Comparison of ENCODE assay signal across 2 cellular contexts in genomic region chr10:71795248-71795647, GRCh38.
TF ChIP-seq lines count a peak whose summit lies in the region.

No MANE protein-coding gene starts in this region.

TF ChIP-seq in A549, 52 proteins besides CTCF, POLR2A, EP300 and RAD21 (continued from another document):
- TF ChIP-seq, protein P1, sequence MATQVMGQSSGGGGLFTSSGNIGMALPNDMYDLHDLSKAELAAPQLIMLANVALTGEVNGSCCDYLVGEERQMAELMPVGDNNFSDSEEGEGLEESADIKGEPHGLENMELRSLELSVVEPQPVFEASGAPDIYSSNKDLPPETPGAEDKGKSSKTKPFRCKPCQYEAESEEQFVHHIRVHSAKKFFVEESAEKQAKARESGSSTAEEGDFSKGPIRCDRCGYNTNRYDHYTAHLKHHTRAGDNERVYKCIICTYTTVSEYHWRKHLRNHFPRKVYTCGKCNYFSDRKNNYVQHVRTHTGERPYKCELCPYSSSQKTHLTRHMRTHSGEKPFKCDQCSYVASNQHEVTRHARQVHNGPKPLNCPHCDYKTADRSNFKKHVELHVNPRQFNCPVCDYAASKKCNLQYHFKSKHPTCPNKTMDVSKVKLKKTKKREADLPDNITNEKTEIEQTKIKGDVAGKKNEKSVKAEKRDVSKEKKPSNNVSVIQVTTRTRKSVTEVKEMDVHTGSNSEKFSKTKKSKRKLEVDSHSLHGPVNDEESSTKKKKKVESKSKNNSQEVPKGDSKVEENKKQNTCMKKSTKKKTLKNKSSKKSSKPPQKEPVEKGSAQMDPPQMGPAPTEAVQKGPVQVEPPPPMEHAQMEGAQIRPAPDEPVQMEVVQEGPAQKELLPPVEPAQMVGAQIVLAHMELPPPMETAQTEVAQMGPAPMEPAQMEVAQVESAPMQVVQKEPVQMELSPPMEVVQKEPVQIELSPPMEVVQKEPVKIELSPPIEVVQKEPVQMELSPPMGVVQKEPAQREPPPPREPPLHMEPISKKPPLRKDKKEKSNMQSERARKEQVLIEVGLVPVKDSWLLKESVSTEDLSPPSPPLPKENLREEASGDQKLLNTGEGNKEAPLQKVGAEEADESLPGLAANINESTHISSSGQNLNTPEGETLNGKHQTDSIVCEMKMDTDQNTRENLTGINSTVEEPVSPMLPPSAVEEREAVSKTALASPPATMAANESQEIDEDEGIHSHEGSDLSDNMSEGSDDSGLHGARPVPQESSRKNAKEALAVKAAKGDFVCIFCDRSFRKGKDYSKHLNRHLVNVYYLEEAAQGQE (IDR thresholded peaks at IDR 0.05), result peak; percentile 96
- TF ChIP-seq MAZ (IDR thresholded peaks at IDR 0.05; ENCODE audit: borderline replicate concordance, low read depth, low read length), result no peak
- TF ChIP-seq, protein P2, sequence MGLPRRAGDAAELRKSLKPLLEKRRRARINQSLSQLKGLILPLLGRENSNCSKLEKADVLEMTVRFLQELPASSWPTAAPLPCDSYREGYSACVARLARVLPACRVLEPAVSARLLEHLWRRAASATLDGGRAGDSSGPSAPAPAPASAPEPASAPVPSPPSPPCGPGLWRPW (IDR thresholded peaks at IDR 0.05), result no peak
- TF ChIP-seq PHF8 (IDR thresholded peaks at IDR 0.05; ENCODE audit: borderline replicate concordance, low read depth), result no peak
- no peak for TF ChIP-seq KDM1A (IDR thresholded peaks at IDR 0.05; ENCODE audit: low read depth)
- TF ChIP-seq FOSL2 (IDR thresholded peaks at IDR 0.05), result no peak
- no peak for TF ChIP-seq FOSL2 (CRISPR knock-in tag; IDR thresholded peaks at IDR 0.05)

TF ChIP-seq in GM23338, 12 proteins besides CTCF, POLR2A, EP300 and RAD21 (continued from another document):
- TF ChIP-seq, protein P1 (IDR thresholded peaks at IDR 0.05; ENCODE audit: unreplicated experiment), result peak; percentile 90
- no peak for TF ChIP-seq STAT1 (IDR thresholded peaks at IDR 0.05; ENCODE audit: unreplicated experiment)
